In genomic region chr17:47295037-47295873, GRCh38 we compare ENCODE assay signal across 1 cellular context.
TF ChIP-seq lines count a peak whose summit lies in the region.

No MANE protein-coding gene starts in this region.

TF ChIP-seq in HepG2, 621 proteins besides CTCF, POLR2A, EP300 and RAD21 (continued from another document):
- no peak for TF ChIP-seq ZSCAN25 (CRISPR knock-in tag; IDR thresholded peaks at IDR 0.05)
- no peak for TF ChIP-seq RBAK (CRISPR knock-in tag; IDR thresholded peaks at IDR 0.05)
- TF ChIP-seq ZNF512B (CRISPR knock-in tag; IDR thresholded peaks at IDR 0.05; ENCODE audit: borderline replicate concordance) = no peak
- no peak for TF ChIP-seq CHD4 (IDR thresholded peaks at IDR 0.05; ENCODE audit: borderline replicate concordance, low read length)
- TF ChIP-seq ZNF543 (CRISPR knock-in tag; IDR thresholded peaks at IDR 0.05) = no peak
- TF ChIP-seq ZKSCAN1 (IDR thresholded peaks at IDR 0.05; ENCODE audit: low read length) = no peak
- no peak for TF ChIP-seq NFYB (CRISPR knock-in tag; IDR thresholded peaks at IDR 0.05)
- TF ChIP-seq NFE2L2 (IDR thresholded peaks at IDR 0.05; ENCODE audit: low read length) = no peak
- no peak for TF ChIP-seq IRF2 (CRISPR knock-in tag; IDR thresholded peaks at IDR 0.05)
- TF ChIP-seq MTA3 (CRISPR knock-in tag; IDR thresholded peaks at IDR 0.05) = no peak
- TF ChIP-seq LCORL (IDR thresholded peaks at IDR 0.05) = no peak
- TF ChIP-seq LCORL (CRISPR knock-in tag; IDR thresholded peaks at IDR 0.05) = peak; percentile 23; the same call in 1 of the 2 replicates
- no peak for TF ChIP-seq KLF6 (CRISPR knock-in tag; IDR thresholded peaks at IDR 0.05)
- TF ChIP-seq TIGD3 (CRISPR knock-in tag; IDR thresholded peaks at IDR 0.05; ENCODE audit: borderline replicate concordance) = no peak
- no peak for TF ChIP-seq ZBTB37 (CRISPR knock-in tag; IDR thresholded peaks at IDR 0.05)
- TF ChIP-seq ZNF232 (CRISPR knock-in tag; IDR thresholded peaks at IDR 0.05; ENCODE audit: borderline replicate concordance) = no peak
